Comparison of ENCODE assay signal across 1 cellular context in the genomic region with DNA sequence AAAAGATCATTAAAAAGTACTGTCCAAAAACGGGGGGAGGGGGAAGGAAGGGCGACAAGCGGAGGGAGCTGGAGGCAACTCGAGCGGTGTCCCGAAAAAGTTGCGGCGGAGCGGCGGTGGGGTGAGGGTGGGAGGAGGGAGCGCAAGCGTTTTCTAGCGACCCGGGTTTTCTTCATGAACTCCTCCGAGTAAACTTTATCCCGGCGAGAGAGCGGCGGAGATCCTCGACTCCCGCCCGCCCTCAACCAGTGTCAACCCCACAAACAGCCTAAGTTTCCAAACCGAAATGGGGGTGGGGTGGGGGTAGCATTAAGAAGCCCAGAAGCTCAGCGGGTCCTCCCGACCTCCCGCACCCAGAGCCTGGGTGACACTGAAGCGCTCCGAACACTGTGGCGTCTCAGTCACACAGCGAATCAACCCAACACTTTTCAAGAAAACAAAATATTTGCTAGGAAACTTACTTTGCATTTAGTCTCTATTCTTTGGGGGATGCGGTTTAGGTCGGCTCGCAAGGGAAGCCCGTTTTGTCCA.
TF ChIP-seq lines count a peak whose summit lies in the region.

No MANE protein-coding gene starts in this region.

TF ChIP-seq in HepG2, 621 proteins besides CTCF, POLR2A, EP300 and RAD21 (continued from another document):
- TF ChIP-seq, protein P1, sequence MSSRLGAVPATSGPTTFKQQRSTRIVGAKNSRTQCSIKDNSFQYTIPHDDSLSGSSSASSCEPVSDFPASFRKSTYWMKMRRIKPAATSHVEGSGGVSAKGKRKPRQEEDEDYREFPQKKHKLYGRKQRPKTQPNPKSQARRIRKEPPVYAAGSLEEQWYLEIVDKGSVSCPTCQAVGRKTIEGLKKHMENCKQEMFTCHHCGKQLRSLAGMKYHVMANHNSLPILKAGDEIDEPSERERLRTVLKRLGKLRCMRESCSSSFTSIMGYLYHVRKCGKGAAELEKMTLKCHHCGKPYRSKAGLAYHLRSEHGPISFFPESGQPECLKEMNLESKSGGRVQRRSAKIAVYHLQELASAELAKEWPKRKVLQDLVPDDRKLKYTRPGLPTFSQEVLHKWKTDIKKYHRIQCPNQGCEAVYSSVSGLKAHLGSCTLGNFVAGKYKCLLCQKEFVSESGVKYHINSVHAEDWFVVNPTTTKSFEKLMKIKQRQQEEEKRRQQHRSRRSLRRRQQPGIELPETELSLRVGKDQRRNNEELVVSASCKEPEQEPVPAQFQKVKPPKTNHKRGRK (CRISPR knock-in tag; IDR thresholded peaks at IDR 0.05), result 0 out of 2 replicates have a peak, but pooled peaks have one; percentile 53
